ENCODE assay signal across 8 cellular contexts in the genomic region with DNA sequence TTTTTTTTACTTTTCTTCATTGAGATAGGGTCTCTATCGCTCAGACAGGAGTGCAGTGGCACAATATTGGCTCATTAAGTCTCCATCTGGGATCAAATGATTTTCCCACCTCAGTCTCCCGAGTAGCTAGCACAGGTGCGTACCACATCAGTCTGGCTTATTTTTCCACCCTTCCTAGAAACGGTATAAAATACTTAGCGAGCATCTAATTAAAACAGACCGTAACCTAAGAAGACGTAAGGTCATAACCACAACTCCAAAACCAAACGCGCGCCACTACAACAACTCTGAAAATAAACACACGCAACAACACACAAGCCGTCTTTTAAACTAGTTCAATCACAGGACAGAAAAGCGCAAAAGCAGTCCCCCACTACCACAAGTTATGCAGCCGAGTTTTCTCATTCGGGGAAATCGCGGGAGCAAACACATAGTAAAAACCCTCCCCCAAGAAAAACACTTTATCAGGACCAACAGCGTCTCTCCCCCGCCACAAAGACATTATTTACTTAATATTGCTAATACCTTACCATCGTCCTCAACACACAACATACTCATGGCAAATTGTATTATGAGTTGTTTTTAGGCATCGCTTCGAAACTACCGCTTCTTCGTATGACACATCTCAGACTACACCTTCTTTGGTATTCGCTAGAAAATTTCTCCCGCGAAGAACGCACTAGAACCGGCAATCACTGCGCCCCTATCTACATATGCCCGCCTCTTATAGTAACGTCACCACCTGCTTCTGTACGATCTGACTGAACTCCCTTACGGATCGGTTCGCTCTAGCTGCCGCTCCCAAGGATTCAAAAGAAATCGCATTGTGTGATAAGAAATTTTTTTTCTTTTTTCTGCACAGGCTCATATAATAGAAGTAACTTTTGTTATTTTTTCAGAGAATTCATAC. TPM values are rescaled to one million over a fixed set of nuclear protein-coding genes. Genes with fewer than 3 reads are reported as not detected.
DNase-seq lines count a peak whose midpoint lies in the region; ATAC-seq, FAIRE-seq and TF ChIP-seq lines count a peak whose summit lies in the region.

No MANE protein-coding gene starts in this region.

- CTCF ChIA-PET in GM12878 (lab: Yijun Ruan, JAX): interaction anchor here (1.0 to 1.2 kb wide), 3 partner anchors 11 to 347 kb away, joined by 3 to 4 read pairs (median 3); no protein-coding TSS in a partner anchor

- BruUV-seq in GM12878 (replicated peaks; lab: Mats Ljungman, UMichigan): TSS peak; percentile 100

- H3K4me2 ChIP-seq in GM12878 (ENCODE audit: control insufficient read depth, insufficient read depth): peak overlapping the region; percentile 60

- peak; percentile 95 for FAIRE-seq in GM12878 (lab: Jason Lieb, UNC)

- 3% methylated on average over 38 of the region's 38 CpGs for WGBS in GM12878 (ENCODE audit: insufficient coverage, insufficient replicate concordance, low lambda C conversion rate, missing lambda C conversion rate)

- DNase-seq in GM13977 (ENCODE audit: low spot score): peak; percentile 89
- peak; percentile 63 for DNase-seq in NCI-H187 treated with DMSO at 0.1 percent for 48 hours (lab: John Stamatoyannopoulos, UW)
- peak; percentile 66 for DNase-seq in T-helper 9 cell
- peak; percentile 95 for DNase-seq in GM12878 (ENCODE audit: low read depth, low spot score)
- DNase-seq in hypothalamus (lab: John Stamatoyannopoulos, UW): peak in 49 of 51 donors; percentile 12 to 94 (median 64)
- DNase-seq in retina: peak; percentile 97
- no peak for DNase-seq in SW 1271 (lab: John Stamatoyannopoulos, UW)

- SMC1A ChIA-PET in GM12878 (lab: Charles Lee; ENCODE audit: uncharacterized antibody, unreplicated experiment): interaction anchor here (0.9 to 3.3 kb wide), 5 partner anchors 11 to 345 kb away, joined by 3 to 15 read pairs (median 3); no protein-coding TSS in a partner anchor

- RAD21 ChIA-PET in GM12878 (lab: Charles Lee; ENCODE audit: unreplicated experiment): interaction anchor here (0.6 to 1.7 kb wide), 3 partner anchors 27 to 144 kb away, joined by 3 to 5 read pairs (median 4); no protein-coding TSS in a partner anchor

- H3K4me3 ChIP-seq in GM12878: peak overlapping the region; percentile 44; the same call in 1 of the 2 replicates

- no peaks in the 10 kb centered on the region for H3K27me3 ChIP-seq in GM12878 (replicated peaks in 1 of 2; ENCODE audit: control insufficient read depth in 2 of 2, insufficient read depth in 2 of 2, low read length in 1 of 2)

- POLR2A ChIA-PET in GM12878 (lab: Charles Lee): interaction anchor here (0.7 to 1.7 kb wide), 6 partner anchors 12 to 48 kb away, joined by 3 to 7 read pairs (median 4); no protein-coding TSS in a partner anchor

- H4K20me1 ChIP-seq in GM12878 (ENCODE audit: control insufficient read depth, insufficient read depth): no peaks in the 10 kb centered on the region

- ATAC-seq in HG02870 (IDR thresholded peaks at IDR 0.05; ENCODE audit: unreplicated experiment) (peak; percentile 68), GM12878 (peak; percentile 93)

- H3K79me2 ChIP-seq in GM12878 (ENCODE audit: control insufficient read depth, insufficient read depth, low read length): no peaks in the 10 kb centered on the region

- in situ Hi-C loops in GM13977 (cut with MboI; ENCODE audit: low pct_unique_long_range_greater_than_20kb, low sequenced_read_pairs, unreplicated experiment) (no loop called here), GM12878 (cut with MboI) (no loop called here)

- H3K27ac ChIP-seq in GM12878 (ENCODE audit: control insufficient read depth, insufficient read depth): peak overlapping the region; percentile 77

- intact Hi-C loops in GM12878 (cut with micrococcal nuclease; ENCODE audit: unreplicated experiment): loop anchor here (1.0 kb wide), 3 partner anchors 20 to 141 kb away; no protein-coding TSS in a partner anchor

- peak; percentile 98 for TF ChIP-seq POLR2A in GM12878 (IDR thresholded peaks at IDR 0.05; ENCODE audit: low read depth, low read length)

- H3K9me3 ChIP-seq in GM12878 (replicated peaks; ENCODE audit: control insufficient read depth, insufficient read depth, low read length): no peaks in the 10 kb centered on the region

- TF ChIP-seq CTCF in GM13977 (IDR thresholded peaks at IDR 0.05; ENCODE audit: extremely low read depth, insufficient read depth, missing control alignments) (no peak), GM12878 (IDR thresholded peaks at IDR 0.05 in 2 of 3, conservative IDR thresholded peaks at IDR 0.05 in 1 of 3; ENCODE audit: control insufficient read depth in 2 of 3, extremely low read depth in 1 of 3, insufficient read depth in 1 of 3, low read depth in 3 of 3, low read length in 3 of 3) (no peak)

- no peaks in the 10 kb centered on the region for H3K36me3 ChIP-seq in GM12878 (ENCODE audit: control insufficient read depth in 2 of 2, insufficient read depth in 2 of 2, low read length in 1 of 2)

- peak overlapping the region; percentile 71 for H3K9ac ChIP-seq in GM12878 (ENCODE audit: control insufficient read depth, insufficient read depth, low read length)

- no peak; a peak in 1 of 4 replicates for TF ChIP-seq EP300 in GM12878 (IDR thresholded peaks at IDR 0.05; ENCODE audit: borderline replicate concordance in 1 of 2, control insufficient read depth in 1 of 2, low read depth in 2 of 2, low read length in 2 of 2)

- peak overlapping the region; percentile 93 for H2AFZ ChIP-seq in GM12878 (ENCODE audit: control insufficient read depth, low read depth, low read length)

- H3K4me1 ChIP-seq in GM12878 (ENCODE audit: control insufficient read depth, insufficient read depth, low read length): no peaks in the 10 kb centered on the region

- peak; percentile 5; the same call in 1 of the 2 replicates for TF ChIP-seq RAD21 in GM12878 (IDR thresholded peaks at IDR 0.05; ENCODE audit: insufficient read depth, low read depth, low read length)

TF ChIP-seq in GM12878, 131 proteins besides CTCF, POLR2A, EP300 and RAD21 (continues in another document):
- no peak for TF ChIP-seq SUPT20H (IDR thresholded peaks at IDR 0.05; ENCODE audit: borderline replicate concordance, control insufficient read depth, low read depth, low read length)
- TF ChIP-seq, protein P1, sequence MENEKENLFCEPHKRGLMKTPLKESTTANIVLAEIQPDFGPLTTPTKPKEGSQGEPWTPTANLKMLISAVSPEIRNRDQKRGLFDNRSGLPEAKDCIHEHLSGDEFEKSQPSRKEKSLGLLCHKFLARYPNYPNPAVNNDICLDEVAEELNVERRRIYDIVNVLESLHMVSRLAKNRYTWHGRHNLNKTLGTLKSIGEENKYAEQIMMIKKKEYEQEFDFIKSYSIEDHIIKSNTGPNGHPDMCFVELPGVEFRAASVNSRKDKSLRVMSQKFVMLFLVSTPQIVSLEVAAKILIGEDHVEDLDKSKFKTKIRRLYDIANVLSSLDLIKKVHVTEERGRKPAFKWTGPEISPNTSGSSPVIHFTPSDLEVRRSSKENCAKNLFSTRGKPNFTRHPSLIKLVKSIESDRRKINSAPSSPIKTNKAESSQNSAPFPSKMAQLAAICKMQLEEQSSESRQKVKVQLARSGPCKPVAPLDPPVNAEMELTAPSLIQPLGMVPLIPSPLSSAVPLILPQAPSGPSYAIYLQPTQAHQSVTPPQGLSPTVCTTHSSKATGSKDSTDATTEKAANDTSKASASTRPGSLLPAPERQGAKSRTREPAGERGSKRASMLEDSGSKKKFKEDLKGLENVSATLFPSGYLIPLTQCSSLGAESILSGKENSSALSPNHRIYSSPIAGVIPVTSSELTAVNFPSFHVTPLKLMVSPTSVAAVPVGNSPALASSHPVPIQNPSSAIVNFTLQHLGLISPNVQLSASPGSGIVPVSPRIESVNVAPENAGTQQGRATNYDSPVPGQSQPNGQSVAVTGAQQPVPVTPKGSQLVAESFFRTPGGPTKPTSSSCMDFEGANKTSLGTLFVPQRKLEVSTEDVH (IDR thresholded peaks at IDR 0.05; ENCODE audit: low read depth, partially characterized antibody): peak; percentile 54

RNA-seq across cellular contexts. Expression of a gene that starts 32.8 kb away (rescaled TPM):
- total RNA-seq in GM12878 (2013; cell fraction: nucleolus; rRNA removed): 1.1 and 1.2 TPM in 2 replicates
- total RNA-seq in GM12878 (2014; rRNA removed): 0.60 and 1.3 TPM in 2 replicates
- total RNA-seq in GM12878 (2014; rRNA removed; fragmentation: Illumina TruSeq; extraction: Trizol): 0.60 and 0.85 TPM in 2 replicates
- 0.37 and 0.46 TPM in 2 replicates for total RNA-seq in GM12878 (2021)
- polyA plus RNA-seq in GM12878 (2011; ENCODE audit: low read depth): 0.43 TPM
- polyA plus RNA-seq in GM12878 (2011; rRNA removed): 0.26 and 0.29 TPM in 2 replicates
- polyA plus RNA-seq in GM12878 (2011; cell fraction: cytosol; rRNA removed): 0.24 and 0.45 TPM in 2 replicates
- 0.37 and 0.58 TPM in 2 replicates for polyA plus RNA-seq in GM12878 (2011; cell fraction: nucleus; rRNA removed)
- 0.49 and 0.62 TPM in 2 replicates for polyA plus RNA-seq in GM12878 (2012)
- polyA plus RNA-seq in GM12878 (2014; fragmentation: Illumina TruSeq; extraction: Trizol): 1.2 and 1.8 TPM in 2 replicates
- under 1 TPM; 0.53 to 0.79 TPM for polyA plus RNA-seq in GM12878 (2014; fragmentation: Nextera tagmentation; extraction: Ambion mirVana)
- polyA plus RNA-seq in GM12878 (2014; rRNA removed): 0.81 and 1.2 TPM in 2 replicates
- under 1 TPM; 0.15 to 0.25 TPM for polyA plus RNA-seq in GM12878 (2016; fragmentation: Nextera tagmentation; extraction: Ambion mirVana)
- polyA minus RNA-seq in GM12878 (2011; rRNA and poly(A)+ RNA removed): 0.22 and 0.26 TPM in 2 replicates
- polyA minus RNA-seq in GM12878 (2011; cell fraction: cytosol; rRNA and poly(A)+ RNA removed): not detected in 2 replicates
- 0.12 TPM in 1 of 2 replicates, not detected in the other for polyA minus RNA-seq in GM12878 (2011; cell fraction: nucleus; rRNA and poly(A)+ RNA removed)

RNA-seq across cellular contexts. Expression of a gene that starts 33.3 kb away (rescaled TPM):
- total RNA-seq in GM12878 (2013; cell fraction: nucleolus; rRNA removed): 84.7 and 96.3 TPM in 2 replicates
- total RNA-seq in GM12878 (2014; rRNA removed) (59.6 and 71.1 TPM in 2 replicates), GM12878 (2014; rRNA removed; fragmentation: Illumina TruSeq; extraction: Trizol) (85.0 and 85.4 TPM in 2 replicates), GM12878 (2021) (70.4 and 73.0 TPM in 2 replicates)
- polyA plus RNA-seq in GM12878 (2011; ENCODE audit: low read depth): 51.5 TPM
- polyA plus RNA-seq in GM12878 (2011; rRNA removed) (111 and 156 TPM in 2 replicates), GM12878 (2014; fragmentation: Illumina TruSeq; extraction: Trizol) (102 and 148 TPM in 2 replicates), GM12878 (2014; fragmentation: Nextera tagmentation; extraction: Ambion mirVana) (100 to 1,000 TPM; 229 to 240 TPM), GM12878 (2014; rRNA removed) (83.2 and 92.5 TPM in 2 replicates), GM12878 (2016; fragmentation: Nextera tagmentation; extraction: Ambion mirVana) (100 to 1,000 TPM; 266 to 267 TPM)
- polyA plus RNA-seq in GM12878 (2011; cell fraction: cytosol; rRNA removed): 44.8 and 46.5 TPM in 2 replicates
- 36.0 and 44.5 TPM in 2 replicates for polyA plus RNA-seq in GM12878 (2011; cell fraction: nucleus; rRNA removed)
- 51.0 and 56.6 TPM in 2 replicates for polyA plus RNA-seq in GM12878 (2012)
- polyA minus RNA-seq in GM12878 (2011; rRNA and poly(A)+ RNA removed): 56.0 and 75.0 TPM in 2 replicates
- polyA minus RNA-seq in GM12878 (2011; cell fraction: cytosol; rRNA and poly(A)+ RNA removed): 16.8 and 24.3 TPM in 2 replicates
- polyA minus RNA-seq in GM12878 (2011; cell fraction: nucleus; rRNA and poly(A)+ RNA removed): 43.0 and 56.0 TPM in 2 replicates

Comparison
In these comparisons a context has a peak if more than half of its experiments do, and no peak if none do; other contexts are left out.
1. DNase-seq: peak in GM13977 (single experiment), NCI-H187 treated with DMSO at 0.1 percent for 48 hours (single experiment), T-helper 9 cell (single experiment), GM12878 (single experiment), hypothalamus (49 of 51) and retina (single experiment); none in SW 1271 (0 of 2).